Comparison of ENCODE assay signal across 9 cellular contexts in the genomic region with DNA sequence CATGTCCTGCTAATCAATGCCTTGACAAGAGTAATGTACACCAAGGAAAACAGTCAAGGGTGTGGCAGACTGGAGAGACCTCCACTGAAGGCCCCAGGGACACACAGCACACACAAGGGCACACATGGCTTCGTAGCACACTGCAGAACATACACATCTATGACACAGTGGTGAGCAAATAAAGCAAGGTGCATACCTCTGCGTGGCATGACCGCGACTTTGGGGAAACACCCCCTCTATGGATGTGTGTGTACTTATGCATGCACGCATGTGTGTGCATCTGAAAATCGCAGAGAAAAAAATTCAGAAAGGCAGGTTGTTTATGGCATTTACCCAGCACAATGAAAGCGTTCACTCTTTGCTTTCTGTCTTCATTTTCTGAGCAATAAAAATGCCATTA. TPM values are rescaled to one million over a fixed set of nuclear protein-coding genes. Genes with fewer than 3 reads are reported as not detected.
DNase-seq lines count a peak whose midpoint lies in the region; ATAC-seq and TF ChIP-seq lines count a peak whose summit lies in the region.
"Had no signal": no experiment of that assay in that cellular context is flagged by ENCODE, and none has a peak within 500 bp of the region (broad histone marks: within the 10 kb centered on the region; RNA-seq: fewer than 3 reads in every experiment).

No MANE protein-coding gene starts in this region.

- BruUV-seq in IMR-90 (replicated peaks; lab: Mats Ljungman, UMichigan), result no TSS peak

- H3K4me1 Mint-ChIP-seq in activated CD8-positive, alpha-beta memory T cell treated with anti-CD3 and anti-CD28 coated beads, Interleukin-2, amount 10 ng/mL, durations not matched to agents 7 days and 5 days, result peaks cover 94% of the 10 kb centered on the region
- peaks cover 94% of the 10 kb centered on the region for H3K4me1 Mint-ChIP-seq in stimulated activated effector memory CD8-positive, alpha-beta T cell treated with anti-CD3 and anti-CD28 coated beads, Interleukin-12 subunit alpha, Interleukin-12 subunit beta, amount 100 ng/mL, for 72 hours

- intact Hi-C loops in IMR-90 (cut with micrococcal nuclease), result no loop called here

- H2AK5ac ChIP-seq in IMR-90 (ENCODE audit: low read depth, low read length), result peak overlapping the region; percentile 77

- H2AK9ac ChIP-seq in IMR-90 (replicated peaks; ENCODE audit: low read depth, low read length, poor library complexity), result no peak overlapping the region

- no peaks in the 10 kb centered on the region for H3K27me3 ChIP-seq in IMR-90 (ENCODE audit: control insufficient read depth, insufficient read depth, low read length)

- TF ChIP-seq RAD21 in IMR-90 (IDR thresholded peaks at IDR 0.05; ENCODE audit: low read length), result no peak

- no peak overlapping the region for H2BK15ac ChIP-seq in IMR-90 (ENCODE audit: low read depth, low read length)

- H3K36me3 Mint-ChIP-seq in activated CD8-positive, alpha-beta memory T cell treated with anti-CD3 and anti-CD28 coated beads, Interleukin-2, amount 10 ng/mL, durations not matched to agents 7 days and 5 days, result peaks cover 85% of the 10 kb centered on the region
- H3K36me3 Mint-ChIP-seq in stimulated activated effector memory CD8-positive, alpha-beta T cell treated with anti-CD3 and anti-CD28 coated beads, Interleukin-12 subunit alpha, Interleukin-12 subunit beta, amount 100 ng/mL, for 72 hours, result peaks cover 88% of the 10 kb centered on the region

- peaks cover 3% of the 10 kb centered on the region; the same call in 1 of the 2 replicates for H3K36me3 ChIP-seq in IMR-90 (ENCODE audit: control insufficient read depth, insufficient read depth, low read length)

- peak overlapping the region; percentile 12; the same call in 1 of the 2 replicates for H4K5ac ChIP-seq in IMR-90 (ENCODE audit: low read depth, low read length)

- peak overlapping the region; percentile 78 for H3K4me3 Mint-ChIP-seq in activated CD8-positive, alpha-beta memory T cell treated with anti-CD3 and anti-CD28 coated beads, Interleukin-2, amount 10 ng/mL, durations not matched to agents 7 days and 5 days
- H3K4me3 Mint-ChIP-seq in stimulated activated effector memory CD8-positive, alpha-beta T cell treated with anti-CD3 and anti-CD28 coated beads, Interleukin-12 subunit alpha, Interleukin-12 subunit beta, amount 100 ng/mL, for 72 hours, result peak overlapping the region; percentile 73

- peaks cover 16% of the 10 kb centered on the region for H3K9me1 ChIP-seq in IMR-90 (ENCODE audit: insufficient read depth, low read length)

- H3K4me3 ChIP-seq in IMR-90 (ENCODE audit: insufficient read depth, low read depth, low read length), result no peak overlapping the region

- no peaks in the 10 kb centered on the region for H4K20me1 ChIP-seq in IMR-90 (ENCODE audit: insufficient read depth, low read length)

- ATAC-seq in IMR-90 (ENCODE audit: low read depth), result no peak
- peak; percentile 20 for ATAC-seq in activated CD8-positive, alpha-beta memory T cell treated with anti-CD3 and anti-CD28 coated beads, Interleukin-2, amount 10 ng/mL, durations not matched to agents 7 days and 5 days
- ATAC-seq in stimulated activated effector memory CD8-positive, alpha-beta T cell treated with anti-CD3 and anti-CD28 coated beads, Interleukin-12 subunit alpha, Interleukin-12 subunit beta, amount 100 ng/mL, for 72 hours, result peak; percentile 62
- ATAC-seq in HG02798 (IDR thresholded peaks at IDR 0.05; ENCODE audit: poor library complexity, unreplicated experiment), result no peak

- POLR2A ChIA-PET in IMR-90 (lab: Charles Lee; ENCODE audit: unreplicated experiment), result no interaction called here

- H3K27me3 Mint-ChIP-seq in activated CD8-positive, alpha-beta memory T cell treated with anti-CD3 and anti-CD28 coated beads, Interleukin-2, amount 10 ng/mL, durations not matched to agents 7 days and 5 days, result no peaks in the 10 kb centered on the region

- no peak overlapping the region for H3K9ac ChIP-seq in IMR-90 (ENCODE audit: low read depth, low read length)

- H3K27ac Mint-ChIP-seq in activated CD8-positive, alpha-beta memory T cell treated with anti-CD3 and anti-CD28 coated beads, Interleukin-2, amount 10 ng/mL, durations not matched to agents 7 days and 5 days, result peak overlapping the region; percentile 93
- peak overlapping the region; percentile 83 for H3K27ac Mint-ChIP-seq in stimulated activated effector memory CD8-positive, alpha-beta T cell treated with anti-CD3 and anti-CD28 coated beads, Interleukin-12 subunit alpha, Interleukin-12 subunit beta, amount 100 ng/mL, for 72 hours

- H2BK120ac ChIP-seq in IMR-90 (ENCODE audit: low read depth, low read length), result peak overlapping the region; percentile 39

- no peak overlapping the region; the same call in 1 of the 2 replicates for H3K4me2 ChIP-seq in IMR-90 (ENCODE audit: low read depth, low read length)

- no peaks in the 10 kb centered on the region for H3K9me3 ChIP-seq in IMR-90 (ENCODE audit: control insufficient read depth, insufficient read depth, low read length)

- peak overlapping the region; percentile 40; the same call in 1 of the 2 replicates for H3K4ac ChIP-seq in IMR-90 (ENCODE audit: low read depth, low read length)

- H3K14ac ChIP-seq in IMR-90 (replicated peaks; ENCODE audit: low read depth, low read length), result peak overlapping the region; percentile 45; the same call in 1 of the 2 replicates

- no peak for DNase-seq in IMR-90
- DNase-seq in activated CD8-positive, alpha-beta memory T cell treated with anti-CD3 and anti-CD28 coated beads, Interleukin-2, amount 10 ng/mL, durations not matched to agents 7 days and 5 days, result no peak
- DNase-seq in epithelial cell of prostate (ENCODE audit: low read depth, low spot score), result no peak
- no peak for DNase-seq in stimulated activated effector memory CD8-positive, alpha-beta T cell treated with anti-CD3 and anti-CD28 coated beads, Interleukin-12 subunit alpha, Interleukin-12 subunit beta, amount 100 ng/mL, for 72 hours (ENCODE audit: low spot score in 2 of 2)
- no peak for DNase-seq in NCI-H1105 (lab: John Stamatoyannopoulos, UW)
- DNase-seq in nucleus accumbens (lab: John Stamatoyannopoulos, UW), result no peak
- DNase-seq: NCI-H526 treated with DMSO at 0.1 percent for 48 hours, T-helper 9 cell had no signal

- TF ChIP-seq POLR2A in IMR-90 (IDR thresholded peaks at IDR 0.05; ENCODE audit: low read depth, low read length), result no peak

- dilution Hi-C loops in IMR-90 (cut with HindIII; ENCODE audit: low sequenced_read_pairs, unreplicated experiment), result no loop called here

- CTCF ChIA-PET in IMR-90 (lab: Yijun Ruan, JAX), result interaction anchor here (0.6 kb wide), 1 partner anchor 208 kb away, joined by 3 read pairs; no protein-coding TSS in a partner anchor
- CTCF ChIA-PET in activated CD8-positive, alpha-beta memory T cell treated with anti-CD3 and anti-CD28 coated beads, Interleukin-2, amount 10 ng/mL, durations not matched to agents 7 days and 5 days (lab: Charles Lee), result interaction anchor here (0.8 to 2.7 kb wide), 4 partner anchors 11 to 71 kb away, joined by 3 to 17 read pairs (median 5); no protein-coding TSS in a partner anchor

- peak overlapping the region; percentile 5; the same call in 1 of the 2 replicates for H2BK20ac ChIP-seq in IMR-90 (ENCODE audit: low read depth, low read length)

- H3K79me1 ChIP-seq in IMR-90 (ENCODE audit: low read depth in 1 of 2, low read length in 2 of 2), result peaks cover 0 to 7% of the 10 kb centered on the region in 2 experiments; a peak in 2 of 4 replicates

- peak overlapping the region; percentile 60 for H3K18ac ChIP-seq in IMR-90 (ENCODE audit: low read depth, low read length)

- H3K23ac ChIP-seq in IMR-90 (ENCODE audit: low read depth, low read length), result no peak overlapping the region

- in situ Hi-C loops in IMR-90 (cut with MboI; ENCODE audit: low sequenced_read_pairs), result no loop called here

- peak overlapping the region; percentile 22; the same call in 1 of the 2 replicates for H4K91ac ChIP-seq in IMR-90 (ENCODE audit: insufficient read depth, low read depth, low read length)

- H3K27ac ChIP-seq in IMR-90 (ENCODE audit: insufficient read depth, low read length) (no peak overlapping the region), epithelial cell of prostate (peak overlapping the region; percentile 56)

- H3K56ac ChIP-seq in IMR-90 (ENCODE audit: extremely low read depth, insufficient read depth, low read length), result no peak overlapping the region

- no peak overlapping the region for H2BK5ac ChIP-seq in IMR-90 (ENCODE audit: low read depth, low read length, poor library complexity, severe bottlenecking)

- TF ChIP-seq CTCF in IMR-90 (conservative IDR thresholded peaks at IDR 0.05; ENCODE audit: low read depth, low read length), result no peak

- no peak overlapping the region for H2AFZ ChIP-seq in IMR-90 (replicated peaks; ENCODE audit: low read length, poor library complexity)

- WGBS in IMR-90 (ENCODE audit: extremely low coverage in 2 of 2, insufficient read length in 1 of 2), 2 experiments, result no CpG with 5 or more reads among the region's 7 CpGs

- H4K8ac ChIP-seq in IMR-90 (ENCODE audit: low read depth in 2 of 2, low read length in 2 of 2), result peak overlapping the region in 1 of 2 experiments; percentile 65; a peak in 2 of 4 replicates

- no peaks in the 10 kb centered on the region for H3K9me3 Mint-ChIP-seq in activated CD8-positive, alpha-beta memory T cell treated with anti-CD3 and anti-CD28 coated beads, Interleukin-2, amount 10 ng/mL, durations not matched to agents 7 days and 5 days (ENCODE audit: low read depth)
- no peaks in the 10 kb centered on the region for H3K9me3 Mint-ChIP-seq in stimulated activated effector memory CD8-positive, alpha-beta T cell treated with anti-CD3 and anti-CD28 coated beads, Interleukin-12 subunit alpha, Interleukin-12 subunit beta, amount 100 ng/mL, for 72 hours

- H3K4me1 ChIP-seq in IMR-90 (ENCODE audit: control insufficient read depth, insufficient read depth, low read length), result peaks cover 25% of the 10 kb centered on the region

TF ChIP-seq in IMR-90, 13 proteins besides CTCF, POLR2A, EP300 and RAD21 (continues in another document):
- TF ChIP-seq, protein P1, sequence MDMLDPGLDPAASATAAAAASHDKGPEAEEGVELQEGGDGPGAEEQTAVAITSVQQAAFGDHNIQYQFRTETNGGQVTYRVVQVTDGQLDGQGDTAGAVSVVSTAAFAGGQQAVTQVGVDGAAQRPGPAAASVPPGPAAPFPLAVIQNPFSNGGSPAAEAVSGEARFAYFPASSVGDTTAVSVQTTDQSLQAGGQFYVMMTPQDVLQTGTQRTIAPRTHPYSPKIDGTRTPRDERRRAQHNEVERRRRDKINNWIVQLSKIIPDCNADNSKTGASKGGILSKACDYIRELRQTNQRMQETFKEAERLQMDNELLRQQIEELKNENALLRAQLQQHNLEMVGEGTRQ (IDR thresholded peaks at IDR 0.05; ENCODE audit: low read depth, low read length), result no peak
- TF ChIP-seq SMC3 (IDR thresholded peaks at IDR 0.05; ENCODE audit: low read depth, low read length), result no peak
- no peak for TF ChIP-seq CEBPB (IDR thresholded peaks at IDR 0.05; ENCODE audit: low read depth, low read length)
- no peak for TF ChIP-seq BHLHE40 (IDR thresholded peaks at IDR 0.05; ENCODE audit: low read depth, low read length)

RNA-seq across cellular contexts. Expression of gene SEMA4D, which starts 20.5 kb away (rescaled TPM):
- total RNA-seq in IMR-90 (2012; rRNA removed), result 0.56 and 0.90 TPM in 2 replicates
- polyA plus RNA-seq in IMR-90 (2012; rRNA removed), result 1.1 and 1.5 TPM in 2 replicates
- 0.82 and 1.2 TPM in 2 replicates for polyA plus RNA-seq in IMR-90 (2012; cell fraction: cytosol; rRNA removed)
- polyA plus RNA-seq in IMR-90 (2012; cell fraction: nucleus; rRNA removed; ENCODE audit: low replicate concordance), result 6.2 and 6.8 TPM in 2 replicates
- total RNA-seq in activated CD8-positive, alpha-beta memory T cell treated with anti-CD3 and anti-CD28 coated beads, Interleukin-2, amount 10 ng/mL, durations not matched to agents 7 days and 5 days, result 100 to 1,000 TPM; 408 to 525 TPM

Comparison
In these comparisons a context has a peak if more than half of its experiments do, and no peak if none do; other contexts are left out.
1. ATAC-seq: peak in activated CD8-positive, alpha-beta memory T cell treated with anti-CD3 and anti-CD28 coated beads, Interleukin-2, amount 10 ng/mL, durations not matched to agents 7 days and 5 days (single experiment) and stimulated activated effector memory CD8-positive, alpha-beta T cell treated with anti-CD3 and anti-CD28 coated beads, Interleukin-12 subunit alpha, Interleukin-12 subunit beta, amount 100 ng/mL, for 72 hours (single experiment); none in IMR-90 (single experiment) and HG02798 (single experiment).
2. RNA of gene SEMA4D, which starts 20.5 kb away (total RNA-seq): 408 to 525 TPM in activated CD8-positive, alpha-beta memory T cell treated with anti-CD3 and anti-CD28 coated beads, Interleukin-2, amount 10 ng/mL, durations not matched to agents 7 days and 5 days; 0.56 to 0.90 TPM in IMR-90; every median in the first group is over 100 times any median in the second.